In the genomic region with DNA sequence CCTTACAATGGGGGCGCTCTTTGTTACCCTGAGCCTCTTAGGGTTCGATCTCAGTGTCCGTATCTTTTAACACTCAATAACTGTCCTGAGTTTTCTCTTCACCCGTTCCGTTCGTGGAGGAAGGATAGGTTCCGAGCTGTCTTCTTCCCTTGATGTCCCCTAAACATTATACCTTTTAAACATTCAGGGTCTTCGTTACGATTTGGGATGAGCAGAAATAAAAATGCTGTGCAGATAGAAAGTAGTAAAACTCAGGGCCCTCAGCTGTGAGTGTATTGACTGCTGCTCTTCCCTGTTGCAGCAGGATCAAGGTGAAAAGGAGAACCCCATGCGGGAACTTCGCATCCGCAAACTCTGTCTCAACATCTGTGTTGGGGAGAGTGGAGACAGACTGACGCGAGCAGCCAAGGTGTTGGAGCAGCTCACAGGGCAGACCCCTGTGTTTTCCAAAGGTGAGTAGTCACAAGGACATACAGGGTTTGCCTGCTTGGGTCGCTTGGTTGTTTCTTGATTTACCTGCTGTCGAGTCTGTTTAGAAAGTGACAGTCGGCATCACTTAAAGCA, we compare ENCODE assay signal across 8 cellular contexts. TPM values are rescaled to one million over a fixed set of nuclear protein-coding genes. Genes with fewer than 3 reads are reported as not detected.
A peak's percentile ranks its signal among the peaks of the same experiment; 100 is the strongest.
DNase-seq lines count a peak whose midpoint lies in the region; ATAC-seq and TF ChIP-seq lines count a peak whose summit lies in the region.

No MANE protein-coding gene starts in this region.

- H3K9me3 Mint-ChIP-seq in central memory CD8-positive, alpha-beta T cell = no peaks in the 10 kb centered on the region
- peaks cover 0 to 3% (median 0%) of the 10 kb centered on the region in 7 donors for H3K9me3 Mint-ChIP-seq in naive B cell

- H3K27me3 ChIP-seq in BLaER1 = no peaks in the 10 kb centered on the region

- H3K9ac ChIP-seq in BLaER1 = peak overlapping the region; percentile 98

- H3K27ac ChIP-seq in BLaER1 = peak overlapping the region; percentile 98

- H3K4me3 Mint-ChIP-seq in central memory CD8-positive, alpha-beta T cell = peak overlapping the region; percentile 90
- H3K4me3 Mint-ChIP-seq in naive B cell = peak overlapping the region; percentile 88 to 98 (median 96)

- no peak for TF ChIP-seq CTCF in GM20000 (IDR thresholded peaks at IDR 0.05; ENCODE audit: extremely low read depth, missing control alignments)

- peak; percentile 1 for ATAC-seq in central memory CD8-positive, alpha-beta T cell (replicated peaks; ENCODE audit: extremely low read depth, poor library complexity, severe bottlenecking)
- ATAC-seq in naive B cell (ENCODE audit: low read depth in 2 of 2) (no peak), HG02852 (IDR thresholded peaks at IDR 0.05; ENCODE audit: unreplicated experiment) (no peak)

- H3K4me1 Mint-ChIP-seq in central memory CD8-positive, alpha-beta T cell = peaks cover 50% of the 10 kb centered on the region
- H3K4me1 Mint-ChIP-seq in naive B cell = peaks cover 37 to 57% (median 56%) of the 10 kb centered on the region in 3 donors

- no peak for DNase-seq in Jurkat, Clone E6-1 (ENCODE audit: low read depth, low spot score)
- no peak for DNase-seq in central memory CD8-positive, alpha-beta T cell (ENCODE audit: low spot score in 2 of 2)
- DNase-seq in naive B cell = no peak
- no peak for DNase-seq in GM20000 (ENCODE audit: low spot score)
- no peak for DNase-seq in medulla oblongata (ENCODE audit: extremely low spot score)
- no peak for DNase-seq in SIG-M5 treated with dmso at 0.1 percent for 504 hours (lab: John Stamatoyannopoulos, UW; ENCODE audit: unreplicated experiment)

- H3K27ac Mint-ChIP-seq in central memory CD8-positive, alpha-beta T cell (ENCODE audit: low read depth) = peak overlapping the region; percentile 93
- H3K27ac Mint-ChIP-seq in naive B cell = peak overlapping the region; percentile 86 to 97 (median 94)

- peaks cover 52% of the 10 kb centered on the region for H3K36me3 ChIP-seq in BLaER1

- H3K4me2 ChIP-seq in BLaER1 = peak overlapping the region; percentile 95

- H3K9me3 ChIP-seq in BLaER1 = peaks cover 24% of the 10 kb centered on the region

- peaks cover 48% of the 10 kb centered on the region for H3K4me1 ChIP-seq in BLaER1

- H3K27me3 Mint-ChIP-seq in central memory CD8-positive, alpha-beta T cell = no peaks in the 10 kb centered on the region
- no peaks in the 10 kb centered on the region for H3K27me3 Mint-ChIP-seq in naive B cell

- H4K20me1 ChIP-seq in BLaER1 = peaks cover 57% of the 10 kb centered on the region

- peaks cover 55% of the 10 kb centered on the region for H3K36me3 Mint-ChIP-seq in central memory CD8-positive, alpha-beta T cell (ENCODE audit: insufficient read depth)
- H3K36me3 Mint-ChIP-seq in naive B cell = peaks cover 16 to 33% of the 10 kb centered on the region in 2 donors

- H3K4me3 ChIP-seq in BLaER1 = peak overlapping the region; percentile 90
- peak overlapping the region; percentile 90 for H3K4me3 ChIP-seq in Jurkat, Clone E6-1 (ENCODE audit: low read length)

RNA-seq across cellular contexts. Expression of a gene that starts 0.8 kb away (rescaled TPM):
- 3,457 TPM for polyA plus RNA-seq in Jurkat, Clone E6-1 (2012; ENCODE audit: insufficient read depth, insufficient read length)
- 1,000 to 10,000 TPM; 1,123 to 1,541 (median 1,429) TPM for polyA plus RNA-seq in naive B cell (ENCODE audit: low read depth in 6 of 6)

RNA-seq across cellular contexts. Expression of a gene that starts 50.9 kb away (rescaled TPM):
- polyA plus RNA-seq in Jurkat, Clone E6-1 (2012; ENCODE audit: insufficient read depth, insufficient read length) = 38.1 TPM
- 10 to 100 TPM; 15.5 to 74.6 (median 46.1) TPM for polyA plus RNA-seq in naive B cell (ENCODE audit: low read depth in 6 of 6)
